16 cellular contexts compared by ENCODE assay signal in genomic region chr16:82995286-82995926, GRCh38.
DNase-seq lines count a peak whose midpoint lies in the region; ATAC-seq, FAIRE-seq and TF ChIP-seq lines count a peak whose summit lies in the region.
"Had no signal": no experiment of that assay in that cellular context is flagged by ENCODE, and none has a peak within 500 bp of the region (broad histone marks: within the 10 kb centered on the region; RNA-seq: fewer than 3 reads in every experiment).

No MANE protein-coding gene starts in this region.

- H3K79me2 ChIP-seq in GM23248 (ENCODE audit: insufficient read depth), result no peaks in the 10 kb centered on the region; the same call in 1 of the 2 replicates

- no peak overlapping the region for H3K27ac Mint-ChIP-seq in activated T-helper 1 cell treated with anti-CD3 and anti-CD28 coated beads, Interleukin-12 subunit alpha, Interleukin-12 subunit beta, Interleukin-2, Interleukin-4 antibody, amounts not matched to agents 30 ng/mL and 10 ng/mL and 1 ng/mL, durations not matched to agents 14 hours and 24 hours and 36 hours
- H3K27ac Mint-ChIP-seq: activated T-helper 2 cell treated with anti-CD3 and anti-CD28 coated beads, Interferon-gamma antibody, Interleukin-2, Interleukin-4, amounts not matched to agents 10 μg/mL and 5 μg/mL and 100 μg/mL, durations not matched to agents 14 hours and 24 hours and 36 hours; stimulated activated naive CD8-positive, alpha-beta T cell treated with anti-CD3 and anti-CD28 coated beads, Interleukin-15, amount 100 ng/mL, for 72 hours had no signal

- no peaks in the 10 kb centered on the region for H3K4me1 Mint-ChIP-seq in activated T-helper 1 cell treated with anti-CD3 and anti-CD28 coated beads, Interleukin-12 subunit alpha, Interleukin-12 subunit beta, Interleukin-2, Interleukin-4 antibody, amounts not matched to agents 30 ng/mL and 10 ng/mL and 1 ng/mL, durations not matched to agents 14 hours and 24 hours and 36 hours (ENCODE audit: low read depth)
- H3K4me1 Mint-ChIP-seq: central memory CD8-positive, alpha-beta T cell; stimulated activated naive CD8-positive, alpha-beta T cell treated with anti-CD3 and anti-CD28 coated beads, Interleukin-15, amount 100 ng/mL, for 72 hours had no signal

- H2AFZ ChIP-seq in GM23248, result peak overlapping the region; percentile 82

- H3K36me3 ChIP-seq in GM23248 (ENCODE audit: low read depth) (no peaks in the 10 kb centered on the region), RWPE2 (ENCODE audit: low read depth) (0 out of 2 replicates have a peak, but pooled peaks cover 3% of the 10 kb centered on the region), small intestine (ENCODE audit: control insufficient read depth in 2 of 2, insufficient read depth in 2 of 2, low read length in 2 of 2) (no peaks in the 10 kb centered on the region)
- H3K36me3 ChIP-seq: adrenal gland, WERI-Rb-1 had no signal

- H3K27ac ChIP-seq in GM23248, result peak overlapping the region; percentile 47; the same call in 1 of the 2 replicates
- peak overlapping the region; percentile 74 for H3K27ac ChIP-seq in RWPE2 (ENCODE audit: poor library complexity, severe bottlenecking)
- H3K27ac ChIP-seq in small intestine (ENCODE audit: low read depth in 1 of 2, low read length in 1 of 2), result peak overlapping the region; percentile 64 to 72
- H3K27ac ChIP-seq: WERI-Rb-1 had no signal

- H4K20me1 ChIP-seq in GM23248 (ENCODE audit: insufficient read depth), result no peaks in the 10 kb centered on the region

- FAIRE-seq in small intestine (lab: Jason Lieb, UNC), result no peak

- no peaks in the 10 kb centered on the region; the same call in 1 of the 2 replicates for H3F3A ChIP-seq in GM23248 (ENCODE audit: insufficient read depth)

- H3K9me3 ChIP-seq in GM23248 (ENCODE audit: low read depth), result no peaks in the 10 kb centered on the region
- H3K9me3 ChIP-seq in RWPE2 (ENCODE audit: severe bottlenecking), result no peaks in the 10 kb centered on the region
- H3K9me3 ChIP-seq in small intestine (ENCODE audit: control insufficient read depth, low read depth), result no peaks in the 10 kb centered on the region
- H3K9me3 ChIP-seq: adrenal gland, mucosa of descending colon had no signal

- no peaks in the 10 kb centered on the region for H3K27me3 ChIP-seq in GM23248 (replicated peaks; ENCODE audit: insufficient read depth)
- no peaks in the 10 kb centered on the region for H3K27me3 ChIP-seq in RWPE2 (ENCODE audit: insufficient read depth, poor library complexity, severe bottlenecking)
- no peaks in the 10 kb centered on the region for H3K27me3 ChIP-seq in small intestine (ENCODE audit: control insufficient read depth in 2 of 2, insufficient read depth in 2 of 2, low read length in 2 of 2)
- H3K27me3 ChIP-seq: adrenal gland had no signal

- DNase-seq in GM23248, result no peak
- DNase-seq in RWPE2 (ENCODE audit: low spot score), result no peak
- DNase-seq in fibroblast of pulmonary artery (ENCODE audit: low read depth), result no peak
- DNase-seq in small intestine, result no peak
- DNase-seq in SHP77 treated with DMSO at 0.1 percent for 48 hours (lab: John Stamatoyannopoulos, UW), result no peak
- no peak for DNase-seq in DMS153 (lab: John Stamatoyannopoulos, UW)
- no peak for DNase-seq in activated T-helper 1 cell treated with anti-CD3 and anti-CD28 coated beads, Interleukin-12 subunit alpha, Interleukin-12 subunit beta, Interleukin-2, Interleukin-4 antibody, amounts not matched to agents 30 ng/mL and 10 ng/mL and 1 ng/mL, durations not matched to agents 14 hours and 24 hours and 36 hours (ENCODE audit: low spot score)
- DNase-seq: activated CD8-positive, alpha-beta memory T cell treated with anti-CD3 and anti-CD28 coated beads for 24 hours; NCI-H146; stimulated activated naive CD8-positive, alpha-beta T cell treated with anti-CD3 and anti-CD28 coated beads, Interleukin-15, amount 100 ng/mL, for 72 hours; WERI-Rb-1 had no signal

- H3K36me3 Mint-ChIP-seq in activated T-helper 1 cell treated with anti-CD3 and anti-CD28 coated beads, Interleukin-12 subunit alpha, Interleukin-12 subunit beta, Interleukin-2, Interleukin-4 antibody, amounts not matched to agents 30 ng/mL and 10 ng/mL and 1 ng/mL, durations not matched to agents 14 hours and 24 hours and 36 hours (ENCODE audit: low read depth), result no peaks in the 10 kb centered on the region

- in situ Hi-C loops in GM23248 (cut with MboI), result no loop called here

- TF ChIP-seq CTCF in RWPE2 (IDR thresholded peaks at IDR 0.05; ENCODE audit: poor library complexity, severe bottlenecking) (no peak), fibroblast of pulmonary artery (IDR thresholded peaks at IDR 0.05; ENCODE audit: low read length, missing control alignments) (no peak)

- peaks cover 12% of the 10 kb centered on the region for H3K4me1 ChIP-seq in GM23248 (ENCODE audit: insufficient read depth)
- peaks cover 13% of the 10 kb centered on the region for H3K4me1 ChIP-seq in RWPE2 (ENCODE audit: insufficient read depth, poor library complexity, severe bottlenecking)
- peaks cover 2 to 13% of the 10 kb centered on the region in 2 donors for H3K4me1 ChIP-seq in small intestine (ENCODE audit: control insufficient read depth in 2 of 2, insufficient read depth in 1 of 2, low read depth in 1 of 2, low read length in 1 of 2)

- H3K4me3 ChIP-seq in GM23248 (peak overlapping the region; percentile 59), RWPE2 (ENCODE audit: severe bottlenecking) (no peak overlapping the region), fibroblast of pulmonary artery (replicated peaks; ENCODE audit: low read depth, low read length) (peak overlapping the region; percentile 40), small intestine (ENCODE audit: low read depth in 1 of 2, low read length in 2 of 2) (no peak overlapping the region)
- H3K4me3 ChIP-seq: mucosa of descending colon had no signal

- peaks cover 5% of the 10 kb centered on the region for H3K27me3 Mint-ChIP-seq in activated T-helper 1 cell treated with anti-CD3 and anti-CD28 coated beads, Interleukin-12 subunit alpha, Interleukin-12 subunit beta, Interleukin-2, Interleukin-4 antibody, amounts not matched to agents 30 ng/mL and 10 ng/mL and 1 ng/mL, durations not matched to agents 14 hours and 24 hours and 36 hours (ENCODE audit: insufficient read depth)
- H3K27me3 Mint-ChIP-seq: central memory CD8-positive, alpha-beta T cell; stimulated activated naive CD8-positive, alpha-beta T cell treated with anti-CD3 and anti-CD28 coated beads, Interleukin-15, amount 100 ng/mL, for 72 hours had no signal

- peak overlapping the region; percentile 53; the same call in 1 of the 2 replicates for H3K9ac ChIP-seq in GM23248

- peak overlapping the region; percentile 62 for H3K4me2 ChIP-seq in GM23248 (ENCODE audit: unreplicated experiment)

- 93 to 95% methylated on average over 9 of the region's 9 CpGs for WGBS in GM23248 (ENCODE audit: low coverage in 1 of 2, low lambda C conversion rate in 2 of 2, missing lambda C conversion rate in 2 of 2), 2 experiments
- WGBS in small intestine, 3 donors, result 35 to 54% (median 51%) methylated on average over 9 of the region's 9 CpGs

- peaks cover 16% of the 10 kb centered on the region for H3K9me3 Mint-ChIP-seq in activated T-helper 1 cell treated with anti-CD3 and anti-CD28 coated beads, Interleukin-12 subunit alpha, Interleukin-12 subunit beta, Interleukin-2, Interleukin-4 antibody, amounts not matched to agents 30 ng/mL and 10 ng/mL and 1 ng/mL, durations not matched to agents 14 hours and 24 hours and 36 hours
- H3K9me3 Mint-ChIP-seq: central memory CD8-positive, alpha-beta T cell had no signal

- H3K4me3 Mint-ChIP-seq in activated T-helper 1 cell treated with anti-CD3 and anti-CD28 coated beads, Interleukin-12 subunit alpha, Interleukin-12 subunit beta, Interleukin-2, Interleukin-4 antibody, amounts not matched to agents 30 ng/mL and 10 ng/mL and 1 ng/mL, durations not matched to agents 14 hours and 24 hours and 36 hours, result no peak overlapping the region
- H3K4me3 Mint-ChIP-seq: central memory CD8-positive, alpha-beta T cell; stimulated activated naive CD8-positive, alpha-beta T cell treated with anti-CD3 and anti-CD28 coated beads, Interleukin-15, amount 100 ng/mL, for 72 hours had no signal

- no peak for ATAC-seq in RWPE2 (ENCODE audit: low read depth)
- ATAC-seq in HG03439 (IDR thresholded peaks at IDR 0.05; ENCODE audit: unreplicated experiment), result no peak
- ATAC-seq: stimulated activated naive CD8-positive, alpha-beta T cell treated with anti-CD3 and anti-CD28 coated beads, Interleukin-15, amount 100 ng/mL, for 72 hours had no signal

- H3K9me2 ChIP-seq in GM23248 (ENCODE audit: insufficient read depth), result no peaks in the 10 kb centered on the region

- intact Hi-C loops in activated T-helper 1 cell treated with anti-CD3 and anti-CD28 coated beads, Interleukin-12 subunit alpha, Interleukin-12 subunit beta, Interleukin-2, Interleukin-4 antibody, amounts not matched to agents 30 ng/mL and 10 ng/mL and 1 ng/mL, durations not matched to agents 14 hours and 24 hours and 36 hours (cut with micrococcal nuclease), result no loop called here

Comparison
In these comparisons a context has a peak if more than half of its experiments do, and no peak if none do; other contexts are left out.
1. H3K4me3 ChIP-seq: peak in GM23248 (single experiment) and fibroblast of pulmonary artery (single experiment); none in RWPE2 (single experiment) and small intestine (0 of 2).
2. Peak in every context shown above with its lines, with median percentiles within 50 percentile points of each other: H3K27ac ChIP-seq.